In the genomic region with DNA sequence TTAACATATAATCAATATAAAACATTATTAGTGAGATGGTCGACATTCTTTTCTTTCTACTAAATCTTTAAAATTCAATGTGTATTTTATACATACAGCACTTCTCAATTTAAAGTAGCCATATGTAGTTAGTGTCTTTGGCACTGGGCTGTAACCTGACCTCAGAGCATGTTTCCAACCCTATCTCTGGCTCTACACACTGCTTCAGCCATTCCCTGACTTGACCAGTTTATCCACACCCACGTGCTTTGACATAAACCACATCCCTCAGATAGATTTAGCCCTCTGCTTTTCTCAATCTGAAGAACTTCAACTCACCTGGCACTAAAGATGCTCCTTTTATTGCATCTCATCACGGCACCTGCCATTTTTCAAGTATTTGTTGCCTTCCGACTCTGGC, we compare ENCODE assay signal across 1 cellular context.
TF ChIP-seq lines count a peak whose summit lies in the region.

No MANE protein-coding gene starts in this region.

TF ChIP-seq in SK-N-SH treated with all-trans-retinoic acid at 6 μM for 48 hours, 23 proteins besides CTCF, POLR2A, EP300 and RAD21 (continued from another document):
- TF ChIP-seq POU6F1 (CRISPR knock-in tag; IDR thresholded peaks at IDR 0.05; ENCODE audit: borderline replicate concordance, low read depth) (no peak), ISL1 (CRISPR knock-in tag; IDR thresholded peaks at IDR 0.05) (no peak), ZC3H10 (CRISPR knock-in tag; IDR thresholded peaks at IDR 0.05) (no peak), TOX (CRISPR knock-in tag; IDR thresholded peaks at IDR 0.05; ENCODE audit: borderline replicate concordance) (no peak), GLIS3 (CRISPR knock-in tag; IDR thresholded peaks at IDR 0.05) (no peak), ZFP30 (CRISPR knock-in tag; IDR thresholded peaks at IDR 0.05) (no peak), CREB5 (CRISPR knock-in tag; IDR thresholded peaks at IDR 0.05; ENCODE audit: low read depth) (no peak), ZNF8 (CRISPR knock-in tag; IDR thresholded peaks at IDR 0.05) (no peak), ZFP3 (CRISPR knock-in tag; IDR thresholded peaks at IDR 0.05) (no peak), RARB (CRISPR knock-in tag; IDR thresholded peaks at IDR 0.05) (no peak)
